ENCODE assay signal across 10 cellular contexts in genomic region chr1:37472994-37473393, GRCh38. TPM values are rescaled to one million over a fixed set of nuclear protein-coding genes. Genes with fewer than 3 reads are reported as not detected.
A peak's percentile ranks its signal among the peaks of the same experiment; 100 is the strongest.
DNase-seq lines count a peak whose midpoint lies in the region; ATAC-seq and TF ChIP-seq lines count a peak whose summit lies in the region.
"Had no signal": no experiment of that assay in that cellular context is flagged by ENCODE, and none has a peak within 500 bp of the region (broad histone marks: within the 10 kb centered on the region; RNA-seq: fewer than 3 reads in every experiment).

No MANE protein-coding gene starts in this region.

- H3K4me3 ChIP-seq in Peyer's patch, result peak overlapping the region in 1 of 4 donors; percentile 86

- H3K4me1 ChIP-seq in Peyer's patch, result peaks cover 2 to 60% (median 5%) of the 10 kb centered on the region in 4 donors

- intact Hi-C loops in activated CD4-positive, alpha-beta T cell treated with anti-CD3 and anti-CD28 coated beads for 36 hours (cut with DNase I, micrococcal nuclease), result loop anchor here (2.0 to 10.0 kb wide), 8 partner anchors 18 to 1538 kb away; partner anchors contain the start of genes MTF1 (in 2 of the 2), AGO3 (in 1 of the 2), MYCBP (in 1 of the 2) and SH3D21 (in 1 of the 2)
- intact Hi-C loops in activated T-helper 2 cell treated with anti-CD3 and anti-CD28 coated beads, Interferon-gamma antibody, Interleukin-2, Interleukin-4, amounts not matched to agents 10 μg/mL and 5 μg/mL and 100 μg/mL, durations not matched to agents 14 hours and 24 hours and 36 hours (cut with micrococcal nuclease), result loop anchor here (10.0 kb wide), 4 partner anchors 102 to 1722 kb away; partner anchors contain the start of genes SF3A3 and STK40

- POLR2A ChIA-PET in activated CD4-positive, alpha-beta T cell treated with anti-CD3 and anti-CD28 coated beads for 36 hours (lab: Charles Lee), result no interaction called here

- H3K27ac ChIP-seq in Peyer's patch, result peak overlapping the region in 2 of 4 donors; percentile 93 to 97
- H3K27ac ChIP-seq: SK-N-MC had no signal

- H3K27me3 Mint-ChIP-seq in activated CD4-positive, alpha-beta T cell treated with anti-CD3 and anti-CD28 coated beads for 36 hours, result no peaks in the 10 kb centered on the region
- no peaks in the 10 kb centered on the region for H3K27me3 Mint-ChIP-seq in activated T-helper 2 cell treated with anti-CD3 and anti-CD28 coated beads, Interferon-gamma antibody, Interleukin-2, Interleukin-4, amounts not matched to agents 10 μg/mL and 5 μg/mL and 100 μg/mL, durations not matched to agents 14 hours and 24 hours and 36 hours (ENCODE audit: low read depth)
- H3K27me3 Mint-ChIP-seq in glutamatergic neuron (ENCODE audit: unreplicated experiment), result peaks cover 9% of the 10 kb centered on the region

- no peak for TF ChIP-seq POLR2A in Peyer's patch (IDR thresholded peaks at IDR 0.05)

- no peaks in the 10 kb centered on the region for H3K27me3 ChIP-seq in Peyer's patch

- H3K4me3 Mint-ChIP-seq in activated CD4-positive, alpha-beta T cell treated with anti-CD3 and anti-CD28 coated beads for 36 hours, result peak overlapping the region; percentile 95
- peak overlapping the region; percentile 78 for H3K4me3 Mint-ChIP-seq in activated T-helper 2 cell treated with anti-CD3 and anti-CD28 coated beads, Interferon-gamma antibody, Interleukin-2, Interleukin-4, amounts not matched to agents 10 μg/mL and 5 μg/mL and 100 μg/mL, durations not matched to agents 14 hours and 24 hours and 36 hours (ENCODE audit: low read depth)
- H3K4me3 Mint-ChIP-seq in glutamatergic neuron (ENCODE audit: unreplicated experiment), result peak overlapping the region; percentile 55
- peak overlapping the region; percentile 95 for H3K4me3 Mint-ChIP-seq in stimulated activated effector memory CD8-positive, alpha-beta T cell treated with anti-CD3 and anti-CD28 coated beads, Interleukin-12 subunit alpha, Interleukin-12 subunit beta, amount 100 ng/mL, for 72 hours

- H3K27ac Mint-ChIP-seq in activated CD4-positive, alpha-beta T cell treated with anti-CD3 and anti-CD28 coated beads for 36 hours, result peak overlapping the region; percentile 84
- peak overlapping the region; percentile 85 for H3K27ac Mint-ChIP-seq in activated T-helper 2 cell treated with anti-CD3 and anti-CD28 coated beads, Interferon-gamma antibody, Interleukin-2, Interleukin-4, amounts not matched to agents 10 μg/mL and 5 μg/mL and 100 μg/mL, durations not matched to agents 14 hours and 24 hours and 36 hours
- H3K27ac Mint-ChIP-seq in glutamatergic neuron (ENCODE audit: unreplicated experiment), result no peak overlapping the region
- peak overlapping the region; percentile 88 for H3K27ac Mint-ChIP-seq in stimulated activated effector memory CD8-positive, alpha-beta T cell treated with anti-CD3 and anti-CD28 coated beads, Interleukin-12 subunit alpha, Interleukin-12 subunit beta, amount 100 ng/mL, for 72 hours

- ATAC-seq in activated CD4-positive, alpha-beta T cell treated with anti-CD3 and anti-CD28 coated beads for 36 hours, result no peak
- no peak for ATAC-seq in stimulated activated effector memory CD8-positive, alpha-beta T cell treated with anti-CD3 and anti-CD28 coated beads, Interleukin-12 subunit alpha, Interleukin-12 subunit beta, amount 100 ng/mL, for 72 hours

- TF ChIP-seq CTCF in glutamatergic neuron (IDR thresholded peaks at IDR 0.05; ENCODE audit: partially characterized antibody, unreplicated experiment), result no peak
- no peak for TF ChIP-seq CTCF in Peyer's patch (IDR thresholded peaks at IDR 0.05)

- H3K36me3 ChIP-seq in Peyer's patch, result peaks cover 0 to 10% (median 0%) of the 10 kb centered on the region in 3 donors

- no peak for DNase-seq in activated CD4-positive, alpha-beta T cell treated with anti-CD3 and anti-CD28 coated beads for 36 hours
- DNase-seq in activated CD4-positive, alpha-beta T cell treated with anti-CD3 and anti-CD28 coated beads for 48 hours, result no peak
- DNase-seq in activated T-helper 2 cell treated with anti-CD3 and anti-CD28 coated beads, Interferon-gamma antibody, Interleukin-2, Interleukin-4, amounts not matched to agents 10 μg/mL and 5 μg/mL and 100 μg/mL, durations not matched to agents 14 hours and 24 hours and 36 hours (ENCODE audit: low spot score), result no peak
- DNase-seq in glutamatergic neuron, result no peak
- DNase-seq in stimulated activated effector memory CD8-positive, alpha-beta T cell treated with anti-CD3 and anti-CD28 coated beads, Interleukin-12 subunit alpha, Interleukin-12 subunit beta, amount 100 ng/mL, for 72 hours (ENCODE audit: low spot score in 2 of 2), result no peak
- DNase-seq in NOMO-1 (lab: John Stamatoyannopoulos, UW; ENCODE audit: unreplicated experiment in 2 of 2), result no peak
- no peak for DNase-seq in Peyer's patch
- DNase-seq in NCI-H2171 treated with DMSO at 0.1 percent for 48 hours (lab: John Stamatoyannopoulos, UW), result no peak
- DNase-seq: NCI-H1694 had no signal

- peaks cover 40% of the 10 kb centered on the region for H3K4me1 Mint-ChIP-seq in activated CD4-positive, alpha-beta T cell treated with anti-CD3 and anti-CD28 coated beads for 36 hours
- peaks cover 37% of the 10 kb centered on the region for H3K4me1 Mint-ChIP-seq in activated T-helper 2 cell treated with anti-CD3 and anti-CD28 coated beads, Interferon-gamma antibody, Interleukin-2, Interleukin-4, amounts not matched to agents 10 μg/mL and 5 μg/mL and 100 μg/mL, durations not matched to agents 14 hours and 24 hours and 36 hours (ENCODE audit: low read depth)
- H3K4me1 Mint-ChIP-seq in glutamatergic neuron (ENCODE audit: low read depth, unreplicated experiment), result peaks cover 16% of the 10 kb centered on the region
- H3K4me1 Mint-ChIP-seq in stimulated activated effector memory CD8-positive, alpha-beta T cell treated with anti-CD3 and anti-CD28 coated beads, Interleukin-12 subunit alpha, Interleukin-12 subunit beta, amount 100 ng/mL, for 72 hours, result peaks cover 43% of the 10 kb centered on the region

- H3K36me3 Mint-ChIP-seq in activated CD4-positive, alpha-beta T cell treated with anti-CD3 and anti-CD28 coated beads for 36 hours (ENCODE audit: low read depth), result peaks cover 31% of the 10 kb centered on the region
- peaks cover 31% of the 10 kb centered on the region for H3K36me3 Mint-ChIP-seq in activated T-helper 2 cell treated with anti-CD3 and anti-CD28 coated beads, Interferon-gamma antibody, Interleukin-2, Interleukin-4, amounts not matched to agents 10 μg/mL and 5 μg/mL and 100 μg/mL, durations not matched to agents 14 hours and 24 hours and 36 hours (ENCODE audit: low read depth)
- no peaks in the 10 kb centered on the region for H3K36me3 Mint-ChIP-seq in glutamatergic neuron (ENCODE audit: unreplicated experiment)
- peaks cover 35% of the 10 kb centered on the region for H3K36me3 Mint-ChIP-seq in stimulated activated effector memory CD8-positive, alpha-beta T cell treated with anti-CD3 and anti-CD28 coated beads, Interleukin-12 subunit alpha, Interleukin-12 subunit beta, amount 100 ng/mL, for 72 hours

- H3K9me3 Mint-ChIP-seq in activated CD4-positive, alpha-beta T cell treated with anti-CD3 and anti-CD28 coated beads for 36 hours (ENCODE audit: low read depth), result no peaks in the 10 kb centered on the region
- no peaks in the 10 kb centered on the region for H3K9me3 Mint-ChIP-seq in activated T-helper 2 cell treated with anti-CD3 and anti-CD28 coated beads, Interferon-gamma antibody, Interleukin-2, Interleukin-4, amounts not matched to agents 10 μg/mL and 5 μg/mL and 100 μg/mL, durations not matched to agents 14 hours and 24 hours and 36 hours
- peaks cover 2% of the 10 kb centered on the region for H3K9me3 Mint-ChIP-seq in glutamatergic neuron (ENCODE audit: unreplicated experiment)
- H3K9me3 Mint-ChIP-seq in stimulated activated effector memory CD8-positive, alpha-beta T cell treated with anti-CD3 and anti-CD28 coated beads, Interleukin-12 subunit alpha, Interleukin-12 subunit beta, amount 100 ng/mL, for 72 hours, result no peaks in the 10 kb centered on the region

- no peaks in the 10 kb centered on the region for H3K9me3 ChIP-seq in Peyer's patch

- CTCF ChIA-PET in activated CD4-positive, alpha-beta T cell treated with anti-CD3 and anti-CD28 coated beads for 36 hours (lab: Charles Lee), result interaction anchor here (2.0 kb wide), 1 partner anchor 14 kb away, joined by 14 read pairs; no protein-coding TSS in a partner anchor

RNA-seq across cellular contexts. Expression of gene ZC3H12A, which starts 1.4 kb away (rescaled TPM):
- total RNA-seq in activated CD4-positive, alpha-beta T cell treated with anti-CD3 and anti-CD28 coated beads for 36 hours, result 10 to 100 TPM; 29.7 to 31.2 TPM
- 23.6 and 25.3 TPM in 2 replicates for total RNA-seq in activated T-helper 2 cell treated with anti-CD3 and anti-CD28 coated beads, Interferon-gamma antibody, Interleukin-2, Interleukin-4, amounts not matched to agents 10 μg/mL and 5 μg/mL and 100 μg/mL, durations not matched to agents 14 hours and 24 hours and 36 hours
- total RNA-seq in glutamatergic neuron (ENCODE audit: unreplicated experiment) (1.3 TPM), Peyer's patch (10 to 100 TPM; 29.7 to 37.0 (median 33.4) TPM)

RNA-seq across cellular contexts. Expression of gene MEAF6, which starts 41.6 kb away (rescaled TPM):
- total RNA-seq in activated CD4-positive, alpha-beta T cell treated with anti-CD3 and anti-CD28 coated beads for 36 hours, result 10 to 100 TPM; 66.8 to 72.2 TPM
- 87.9 and 93.0 TPM in 2 replicates for total RNA-seq in activated T-helper 2 cell treated with anti-CD3 and anti-CD28 coated beads, Interferon-gamma antibody, Interleukin-2, Interleukin-4, amounts not matched to agents 10 μg/mL and 5 μg/mL and 100 μg/mL, durations not matched to agents 14 hours and 24 hours and 36 hours
- total RNA-seq in glutamatergic neuron (ENCODE audit: unreplicated experiment), result 61.5 TPM
- 10 to 100 TPM; 26.9 to 81.7 (median 54.7) TPM for total RNA-seq in Peyer's patch

Comparison
In these comparisons a context has a peak if more than half of its experiments do, and no peak if none do; other contexts are left out.
1. RNA of gene ZC3H12A, which starts 1.4 kb away (total RNA-seq): 29.7 to 37.0 TPM in Peyer's patch, 29.7 to 31.2 TPM in activated CD4-positive, alpha-beta T cell treated with anti-CD3 and anti-CD28 coated beads for 36 hours and 23.6 to 25.3 TPM in activated T-helper 2 cell treated with anti-CD3 and anti-CD28 coated beads, Interferon-gamma antibody, Interleukin-2, Interleukin-4, amounts not matched to agents 10 μg/mL and 5 μg/mL and 100 μg/mL, durations not matched to agents 14 hours and 24 hours and 36 hours; 1.3 TPM in glutamatergic neuron (single experiment); every median in the first group is over 10 times any median in the second.
2. Peak in every context shown above with its lines, with median percentiles within 50 percentile points of each other: H3K4me3 Mint-ChIP-seq.